In the genomic region with DNA sequence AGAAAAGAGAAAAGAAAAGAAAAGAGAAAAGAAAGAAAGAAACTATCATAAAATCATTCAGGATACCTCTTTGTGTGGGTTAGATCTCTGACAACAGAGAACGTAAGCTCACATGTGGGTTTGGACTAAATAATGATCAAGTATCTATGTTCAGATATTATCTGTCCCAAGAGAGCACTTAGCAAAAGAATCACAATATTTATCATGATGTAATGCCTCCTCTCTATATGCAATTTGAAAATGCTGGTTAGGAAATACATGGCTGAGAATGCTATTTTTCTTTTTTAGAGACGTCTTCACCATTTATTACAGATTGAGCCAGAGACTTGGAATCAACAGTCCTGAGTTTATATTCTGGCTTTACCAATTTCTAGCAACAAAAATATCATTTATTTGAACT, we compare ENCODE assay signal across 1 cellular context.
TF ChIP-seq lines count a peak whose summit lies in the region.

No MANE protein-coding gene starts in this region.

TF ChIP-seq in SK-N-SH treated with all-trans-retinoic acid at 6 μM for 48 hours, 23 proteins besides CTCF, POLR2A, EP300 and RAD21 (continued from another document):
- TF ChIP-seq, protein P1, sequence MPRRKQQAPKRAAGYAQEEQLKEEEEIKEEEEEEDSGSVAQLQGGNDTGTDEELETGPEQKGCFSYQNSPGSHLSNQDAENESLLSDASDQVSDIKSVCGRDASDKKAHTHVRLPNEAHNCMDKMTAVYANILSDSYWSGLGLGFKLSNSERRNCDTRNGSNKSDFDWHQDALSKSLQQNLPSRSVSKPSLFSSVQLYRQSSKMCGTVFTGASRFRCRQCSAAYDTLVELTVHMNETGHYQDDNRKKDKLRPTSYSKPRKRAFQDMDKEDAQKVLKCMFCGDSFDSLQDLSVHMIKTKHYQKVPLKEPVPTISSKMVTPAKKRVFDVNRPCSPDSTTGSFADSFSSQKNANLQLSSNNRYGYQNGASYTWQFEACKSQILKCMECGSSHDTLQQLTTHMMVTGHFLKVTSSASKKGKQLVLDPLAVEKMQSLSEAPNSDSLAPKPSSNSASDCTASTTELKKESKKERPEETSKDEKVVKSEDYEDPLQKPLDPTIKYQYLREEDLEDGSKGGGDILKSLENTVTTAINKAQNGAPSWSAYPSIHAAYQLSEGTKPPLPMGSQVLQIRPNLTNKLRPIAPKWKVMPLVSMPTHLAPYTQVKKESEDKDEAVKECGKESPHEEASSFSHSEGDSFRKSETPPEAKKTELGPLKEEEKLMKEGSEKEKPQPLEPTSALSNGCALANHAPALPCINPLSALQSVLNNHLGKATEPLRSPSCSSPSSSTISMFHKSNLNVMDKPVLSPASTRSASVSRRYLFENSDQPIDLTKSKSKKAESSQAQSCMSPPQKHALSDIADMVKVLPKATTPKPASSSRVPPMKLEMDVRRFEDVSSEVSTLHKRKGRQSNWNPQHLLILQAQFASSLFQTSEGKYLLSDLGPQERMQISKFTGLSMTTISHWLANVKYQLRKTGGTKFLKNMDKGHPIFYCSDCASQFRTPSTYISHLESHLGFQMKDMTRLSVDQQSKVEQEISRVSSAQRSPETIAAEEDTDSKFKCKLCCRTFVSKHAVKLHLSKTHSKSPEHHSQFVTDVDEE (CRISPR knock-in tag; IDR thresholded peaks at IDR 0.05), result no peak
- TF ChIP-seq ZNF8 (CRISPR knock-in tag; IDR thresholded peaks at IDR 0.05) (no peak), POU6F1 (CRISPR knock-in tag; IDR thresholded peaks at IDR 0.05; ENCODE audit: borderline replicate concordance, low read depth) (no peak), ZFP3 (CRISPR knock-in tag; IDR thresholded peaks at IDR 0.05) (no peak), TCF4 (CRISPR knock-in tag; IDR thresholded peaks at IDR 0.05; ENCODE audit: borderline replicate concordance) (0 out of 2 replicates have a peak, but pooled peaks have one; percentile 11), ESRRG (CRISPR knock-in tag; IDR thresholded peaks at IDR 0.05) (no peak), OSR1 (CRISPR knock-in tag; IDR thresholded peaks at IDR 0.05) (no peak)
- TF ChIP-seq, protein P2, sequence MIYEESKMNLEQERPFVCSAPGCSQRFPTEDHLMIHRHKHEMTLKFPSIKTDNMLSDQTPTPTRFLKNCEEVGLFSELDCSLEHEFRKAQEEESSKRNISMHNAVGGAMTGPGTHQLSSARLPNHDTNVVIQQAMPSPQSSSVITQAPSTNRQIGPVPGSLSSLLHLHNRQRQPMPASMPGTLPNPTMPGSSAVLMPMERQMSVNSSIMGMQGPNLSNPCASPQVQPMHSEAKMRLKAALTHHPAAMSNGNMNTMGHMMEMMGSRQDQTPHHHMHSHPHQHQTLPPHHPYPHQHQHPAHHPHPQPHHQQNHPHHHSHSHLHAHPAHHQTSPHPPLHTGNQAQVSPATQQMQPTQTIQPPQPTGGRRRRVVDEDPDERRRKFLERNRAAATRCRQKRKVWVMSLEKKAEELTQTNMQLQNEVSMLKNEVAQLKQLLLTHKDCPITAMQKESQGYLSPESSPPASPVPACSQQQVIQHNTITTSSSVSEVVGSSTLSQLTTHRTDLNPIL (CRISPR knock-in tag; IDR thresholded peaks at IDR 0.05; ENCODE audit: low read depth), result no peak
- TF ChIP-seq, protein P3, sequence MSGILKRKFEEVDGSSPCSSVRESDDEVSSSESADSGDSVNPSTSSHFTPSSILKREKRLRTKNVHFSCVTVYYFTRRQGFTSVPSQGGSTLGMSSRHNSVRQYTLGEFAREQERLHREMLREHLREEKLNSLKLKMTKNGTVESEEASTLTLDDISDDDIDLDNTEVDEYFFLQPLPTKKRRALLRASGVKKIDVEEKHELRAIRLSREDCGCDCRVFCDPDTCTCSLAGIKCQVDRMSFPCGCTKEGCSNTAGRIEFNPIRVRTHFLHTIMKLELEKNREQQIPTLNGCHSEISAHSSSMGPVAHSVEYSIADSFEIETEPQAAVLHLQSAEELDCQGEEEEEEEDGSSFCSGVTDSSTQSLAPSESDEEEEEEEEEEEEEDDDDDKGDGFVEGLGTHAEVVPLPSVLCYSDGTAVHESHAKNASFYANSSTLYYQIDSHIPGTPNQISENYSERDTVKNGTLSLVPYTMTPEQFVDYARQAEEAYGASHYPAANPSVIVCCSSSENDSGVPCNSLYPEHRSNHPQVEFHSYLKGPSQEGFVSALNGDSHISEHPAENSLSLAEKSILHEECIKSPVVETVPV (CRISPR knock-in tag; IDR thresholded peaks at IDR 0.05), result no peak
